Comparison of ENCODE assay signal across 28 cellular contexts in the genomic region with DNA sequence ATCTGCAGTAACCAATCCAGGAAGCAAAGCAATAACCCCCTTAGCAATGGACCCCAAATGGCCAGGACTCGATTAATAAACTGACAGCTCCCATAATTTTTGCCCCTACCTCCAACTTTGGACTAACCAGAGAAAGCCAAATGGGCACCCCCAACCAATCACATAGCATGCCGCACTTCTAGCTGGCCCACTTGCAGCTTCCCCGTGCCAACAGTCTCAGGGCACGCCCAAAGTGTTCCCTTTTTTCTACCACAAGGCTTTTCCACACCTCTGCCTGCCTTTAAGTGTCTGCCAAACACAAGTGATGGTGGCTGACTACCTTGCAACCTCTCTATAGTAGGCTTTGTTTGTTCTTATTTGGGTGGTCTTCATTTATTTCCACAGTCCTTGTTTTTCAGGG.
"Had no signal": no experiment of that assay in that cellular context is flagged by ENCODE, and none has a peak within 500 bp of the region (broad histone marks: within the 10 kb centered on the region; RNA-seq: fewer than 3 reads in every experiment).

No MANE protein-coding gene starts in this region.

- H3K36me3 ChIP-seq: brain microvascular endothelial cell, gastroesophageal sphincter, uterus had no signal

- H3K9ac ChIP-seq: parathyroid adenoma had no signal

- H3K9me3 ChIP-seq: gastroesophageal sphincter, mucosa of descending colon, psoas muscle, uterus had no signal

- H3K4me2 ChIP-seq: hepatocyte, smooth muscle cell had no signal

- H3K27me3 Mint-ChIP-seq: activated naive CD8-positive, alpha-beta T cell treated with anti-CD3 and anti-CD28 coated beads for 36 hours; effector memory CD8-positive, alpha-beta T cell; stimulated activated memory B cell treated with anti-CD40 and anti-IgM and Interleukin-4, amounts not matched to agents 10 μg/mL and 1 μg/mL and 100 μg/mL, for 72 hours; stimulated activated naive CD8-positive, alpha-beta T cell treated with anti-CD3 and anti-CD28 coated beads, Interleukin-15, amount 100 ng/mL, for 72 hours; type B pancreatic cell had no signal

- H3K4me1 ChIP-seq: gastroesophageal sphincter, parathyroid adenoma, psoas muscle, uterus had no signal

- DNase-seq: activated CD4-positive, CD25-positive, alpha-beta regulatory T cell treated with anti-CD3 and anti-CD28 coated beads, Interleukin-2, amount 50 U/mL, for 72 hours; activated effector memory CD4-positive, alpha-beta T cell treated with Interleukin-2 at 50 U/mL for 16 hours; activated naive CD4-positive, alpha-beta T cell treated with Interleukin-2 at 50 U/mL for 16 hours; activated naive CD8-positive, alpha-beta T cell treated with anti-CD3 and anti-CD28 coated beads for 36 hours; activated T-cell treated with anti-CD3 and anti-CD28 coated beads for 4 hours; activated T-cell treated with anti-CD3 and anti-CD28 coated beads, Interleukin-2, amount 50 U/mL, for 72 hours; brain microvascular endothelial cell; effector memory CD8-positive, alpha-beta T cell; erythroblast; left cardiac atrium; left ventricle myocardium superior; mucosa of descending colon; nucleus accumbens; psoas muscle; stimulated activated CD4-positive, alpha-beta T cell treated with anti-CD3 and anti-CD28 coated beads, Interleukin-1b, Interleukin-23, amount 100 ng/mL, for 48 hours; stimulated activated CD4-positive, alpha-beta T cell treated with anti-CD3 and anti-CD28 coated beads, Interleukin-4, amount 100 ng/mL, for 4 hours; stimulated activated CD8-positive, alpha-beta memory T cell treated with anti-CD3 and anti-CD28 coated beads, Interleukin-4, amount 100 ng/mL, for 48 hours; stimulated activated naive CD8-positive, alpha-beta T cell treated with anti-CD3 and anti-CD28 coated beads, Interleukin-15, amount 100 ng/mL, for 72 hours; substantia nigra; T-helper 9 cell; uterus had no signal

- H3K9me3 Mint-ChIP-seq: effector memory CD8-positive, alpha-beta T cell; type B pancreatic cell had no signal

- H3K36me3 Mint-ChIP-seq: stimulated activated memory B cell treated with anti-CD40 and anti-IgM and Interleukin-4, amounts not matched to agents 10 μg/mL and 1 μg/mL and 100 μg/mL, for 72 hours had no signal

- ATAC-seq: activated T-cell treated with anti-CD3 and anti-CD28 coated beads, Interleukin-2, amount 50 U/mL, for 72 hours; effector memory CD8-positive, alpha-beta T cell; gastroesophageal sphincter; left ventricle myocardium superior; mucosa of descending colon; psoas muscle; stimulated activated memory B cell treated with anti-CD40 and anti-IgM and Interleukin-4, amounts not matched to agents 10 μg/mL and 1 μg/mL and 100 μg/mL, for 72 hours; stimulated activated naive CD8-positive, alpha-beta T cell treated with anti-CD3 and anti-CD28 coated beads, Interleukin-15, amount 100 ng/mL, for 72 hours had no signal

- H3K4me3 ChIP-seq: coronary artery, gastroesophageal sphincter, hepatocyte, mucosa of descending colon, psoas muscle, smooth muscle cell, uterus had no signal

- H3K27ac Mint-ChIP-seq: activated naive CD8-positive, alpha-beta T cell treated with anti-CD3 and anti-CD28 coated beads for 36 hours; activated T-cell treated with anti-CD3 and anti-CD28 coated beads, Interleukin-2, amount 50 U/mL, for 72 hours; stimulated activated naive CD8-positive, alpha-beta T cell treated with anti-CD3 and anti-CD28 coated beads, Interleukin-15, amount 100 ng/mL, for 72 hours; type B pancreatic cell had no signal

- H3K27ac ChIP-seq: brain microvascular endothelial cell, coronary artery, gastroesophageal sphincter, hepatocyte, parathyroid adenoma, psoas muscle, uterus had no signal

- H3K27me3 ChIP-seq: brain microvascular endothelial cell, gastroesophageal sphincter, hepatocyte, uterus had no signal

- H3K4me3 Mint-ChIP-seq: activated naive CD8-positive, alpha-beta T cell treated with anti-CD3 and anti-CD28 coated beads for 36 hours; effector memory CD8-positive, alpha-beta T cell; stimulated activated memory B cell treated with anti-CD40 and anti-IgM and Interleukin-4, amounts not matched to agents 10 μg/mL and 1 μg/mL and 100 μg/mL, for 72 hours; stimulated activated naive CD8-positive, alpha-beta T cell treated with anti-CD3 and anti-CD28 coated beads, Interleukin-15, amount 100 ng/mL, for 72 hours; type B pancreatic cell had no signal
